In genomic region chr2:120343433-120344105, GRCh38 we compare ENCODE assay signal across 8 cellular contexts. TPM values are rescaled to one million over a fixed set of nuclear protein-coding genes. Genes with fewer than 3 reads are reported as not detected.
DNase-seq lines count a peak whose midpoint lies in the region; ATAC-seq and TF ChIP-seq lines count a peak whose summit lies in the region.

No MANE protein-coding gene starts in this region.

- no peak overlapping the region for H3K4me2 ChIP-seq in OCI-LY7 (ENCODE audit: low read length)

- H3K79me2 ChIP-seq in OCI-LY7 (ENCODE audit: insufficient read depth, low read depth, low read length), result no peaks in the 10 kb centered on the region

- ATAC-seq in HG03095 (IDR thresholded peaks at IDR 0.05; ENCODE audit: unreplicated experiment), result peak; percentile 55

- TF ChIP-seq POLR2A in suprapubic skin (IDR thresholded peaks at IDR 0.05), result no peak

- H3K27me3 ChIP-seq in suprapubic skin, result peaks cover 60% of the 10 kb centered on the region

- H3K9me3 ChIP-seq in OCI-LY7 (ENCODE audit: low read length), result no peaks in the 10 kb centered on the region
- H3K9me3 ChIP-seq in suprapubic skin, result no peaks in the 10 kb centered on the region

- no peak for TF ChIP-seq EP300 in suprapubic skin (IDR thresholded peaks at IDR 0.05)

- CTCF ChIA-PET in OCI-LY7 (lab: Charles Lee; ENCODE audit: unreplicated experiment), result no interaction called here

- POLR2A ChIA-PET in OCI-LY7 (lab: Charles Lee), result no interaction called here

- intact Hi-C loops in OCI-LY7 (cut with micrococcal nuclease; ENCODE audit: unreplicated experiment), result loop anchor here (1.0 to 5.0 kb wide), 2 partner anchors 178 to 334 kb away; no protein-coding TSS in a partner anchor

- H3K27ac ChIP-seq in OCI-LY7 (ENCODE audit: low read depth, low read length, poor library complexity, severe bottlenecking) (no peak overlapping the region), suprapubic skin (peak overlapping the region; percentile 80)

- TF ChIP-seq CTCF in OCI-LY7 (conservative IDR thresholded peaks at IDR 0.05; ENCODE audit: low read length) (peak; percentile 62), suprapubic skin (IDR thresholded peaks at IDR 0.05) (peak; percentile 68 to 81)

- no TSS peak for BruUV-seq in OCI-LY7 (replicated peaks; lab: Mats Ljungman, UMichigan)

- DNase-seq in ELF-1 (ENCODE audit: low read depth, low spot score) (peak; percentile 87), OCI-LY7 (ENCODE audit: low spot score) (peak; percentile 5), germinal center (ENCODE audit: low spot score) (peak; percentile 59), non-pigmented ciliary epithelial cell (ENCODE audit: low read depth) (peak; percentile 35), suprapubic skin (ENCODE audit: low spot score in 2 of 2) (peak; percentile 92 to 97), SHP77 treated with DMSO at 0.1 percent for 48 hours (lab: John Stamatoyannopoulos, UW) (no peak)
- peak; percentile 57 for DNase-seq in activated naive CD4-positive, alpha-beta T cell treated with Interleukin-2 at 50 U/mL for 16 hours

- H4K20me1 ChIP-seq in OCI-LY7 (ENCODE audit: insufficient read depth, low read length), result no peaks in the 10 kb centered on the region

- WGBS in suprapubic skin, result 2% methylated on average over 22 of the region's 43 CpGs

- H3K36me3 ChIP-seq in OCI-LY7 (ENCODE audit: insufficient read depth, low read length), result no peaks in the 10 kb centered on the region
- H3K36me3 ChIP-seq in suprapubic skin, result no peaks in the 10 kb centered on the region

- no peaks in the 10 kb centered on the region for H3K9me2 ChIP-seq in OCI-LY7 (ENCODE audit: insufficient read depth, low read length)

- no peak overlapping the region for H3K4me3 ChIP-seq in OCI-LY7 (ENCODE audit: low read depth, low read length, poor library complexity, severe bottlenecking)
- peak overlapping the region; percentile 77 for H3K4me3 ChIP-seq in suprapubic skin

- no peaks in the 10 kb centered on the region for H3K4me1 ChIP-seq in OCI-LY7 (ENCODE audit: insufficient read depth, low read length, poor library complexity, severe bottlenecking)
- peaks cover 45% of the 10 kb centered on the region for H3K4me1 ChIP-seq in suprapubic skin

- no peak overlapping the region for H2AFZ ChIP-seq in OCI-LY7 (ENCODE audit: low read length)

RNA-seq across cellular contexts. Expression of gene INHBB, which starts 2.4 kb away (rescaled TPM):
- not detected in 2 replicates for total RNA-seq in OCI-LY7 (2014; rRNA removed; shearing (Covaris generic))
- total RNA-seq in OCI-LY7 (2022) (not detected in 2 replicates), suprapubic skin (10 to 100 TPM; 12.1 to 26.1 (median 18.2) TPM)

Comparison
In these comparisons a context has a peak if more than half of its experiments do, and no peak if none do; other contexts are left out.
1. RNA of gene INHBB, which starts 2.4 kb away (total RNA-seq): 12.1 to 26.1 TPM in suprapubic skin; not detected in OCI-LY7; every median in the first group is over 10 times any median in the second.